ENCODE assay signal across 2 cellular contexts in the genomic region with DNA sequence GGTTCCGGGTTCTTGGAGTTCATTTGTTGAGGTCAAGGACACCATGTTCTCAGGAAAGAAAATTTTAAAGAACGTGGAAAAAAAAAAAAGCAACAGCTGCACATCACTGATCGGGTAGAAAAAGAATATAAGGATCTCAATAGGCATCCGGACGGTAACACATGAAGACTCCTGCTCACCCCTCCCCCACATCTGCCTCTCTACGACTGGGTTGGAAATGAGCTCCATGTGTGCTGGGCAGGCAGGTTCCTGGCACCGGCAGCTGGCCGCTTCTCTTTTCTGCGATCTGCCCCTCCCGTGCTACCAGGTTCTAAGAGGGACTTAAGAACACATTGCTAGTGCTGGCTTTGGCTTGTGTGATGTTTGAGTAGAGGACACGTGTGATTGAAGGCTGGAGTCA.
TF ChIP-seq lines count a peak whose summit lies in the region.

No MANE protein-coding gene starts in this region.

TF ChIP-seq in SK-N-SH, 30 proteins besides CTCF, POLR2A, EP300 and RAD21:
- TF ChIP-seq, protein P1, sequence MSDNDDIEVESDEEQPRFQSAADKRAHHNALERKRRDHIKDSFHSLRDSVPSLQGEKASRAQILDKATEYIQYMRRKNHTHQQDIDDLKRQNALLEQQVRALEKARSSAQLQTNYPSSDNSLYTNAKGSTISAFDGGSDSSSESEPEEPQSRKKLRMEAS (IDR thresholded peaks at IDR 0.05; ENCODE audit: low read depth): no peak
- TF ChIP-seq JUND (IDR thresholded peaks at IDR 0.05) (no peak), RCOR1 (IDR thresholded peaks at IDR 0.05; ENCODE audit: low read length) (no peak), USF1 (IDR thresholded peaks at IDR 0.05; ENCODE audit: borderline replicate concordance, low read depth) (no peak)
- TF ChIP-seq, protein P2, sequence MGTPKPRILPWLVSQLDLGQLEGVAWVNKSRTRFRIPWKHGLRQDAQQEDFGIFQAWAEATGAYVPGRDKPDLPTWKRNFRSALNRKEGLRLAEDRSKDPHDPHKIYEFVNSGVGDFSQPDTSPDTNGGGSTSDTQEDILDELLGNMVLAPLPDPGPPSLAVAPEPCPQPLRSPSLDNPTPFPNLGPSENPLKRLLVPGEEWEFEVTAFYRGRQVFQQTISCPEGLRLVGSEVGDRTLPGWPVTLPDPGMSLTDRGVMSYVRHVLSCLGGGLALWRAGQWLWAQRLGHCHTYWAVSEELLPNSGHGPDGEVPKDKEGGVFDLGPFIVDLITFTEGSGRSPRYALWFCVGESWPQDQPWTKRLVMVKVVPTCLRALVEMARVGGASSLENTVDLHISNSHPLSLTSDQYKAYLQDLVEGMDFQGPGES (IDR thresholded peaks at IDR 0.05; ENCODE audit: low read depth, low read length): no peak

TF ChIP-seq in SK-N-SH treated with all-trans-retinoic acid at 6 μM for 48 hours, 23 proteins besides CTCF, POLR2A, EP300 and RAD21 (continued from another document):
- no peak for TF ChIP-seq CSDC2 (CRISPR knock-in tag; IDR thresholded peaks at IDR 0.05)
